ENCODE assay signal across 2 cellular contexts in the genomic region with DNA sequence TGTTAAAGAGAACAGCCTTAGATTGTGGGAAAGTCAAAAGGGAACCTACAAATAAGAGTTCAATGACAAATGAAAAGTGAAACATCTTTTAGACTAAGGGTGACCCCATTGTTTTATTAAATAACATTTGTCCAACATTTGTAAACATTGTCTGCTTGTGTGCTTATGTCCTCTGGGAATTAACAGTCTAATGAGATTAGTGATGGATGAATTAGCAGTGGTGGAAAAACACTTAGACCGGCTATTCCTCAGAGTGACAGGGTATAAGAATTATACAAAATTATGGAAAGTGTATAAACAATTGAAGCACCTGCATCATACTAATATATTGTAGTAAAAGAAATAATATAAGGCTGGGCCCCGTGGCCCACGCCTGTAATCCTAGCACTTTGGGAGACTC.
TF ChIP-seq lines count a peak whose summit lies in the region.

No MANE protein-coding gene starts in this region.

TF ChIP-seq in SK-N-SH, 30 proteins besides CTCF, POLR2A, EP300 and RAD21:
- TF ChIP-seq TEAD4 (IDR thresholded peaks at IDR 0.05; ENCODE audit: borderline replicate concordance, insufficient read depth) (no peak), USF1 (IDR thresholded peaks at IDR 0.05; ENCODE audit: borderline replicate concordance, low read depth) (no peak), GABPA (IDR thresholded peaks at IDR 0.05; ENCODE audit: low read depth) (no peak), CHD2 (IDR thresholded peaks at IDR 0.05; ENCODE audit: low read length, partially characterized antibody) (no peak), MEF2A (IDR thresholded peaks at IDR 0.05; ENCODE audit: borderline replicate concordance, low read depth) (no peak), POLR2AphosphoS5 (IDR thresholded peaks at IDR 0.05; ENCODE audit: low read depth, low read length) (no peak), IRF3 (IDR thresholded peaks at IDR 0.05; ENCODE audit: low read depth, low read length) (no peak), GATA2 (CRISPR knock-in tag; IDR thresholded peaks at IDR 0.05) (no peak), TAF1 (IDR thresholded peaks at IDR 0.05; ENCODE audit: borderline replicate concordance, low read depth, low read length) (no peak), NRF1 (IDR thresholded peaks at IDR 0.05; ENCODE audit: low read depth, low read length) (no peak), MXI1 (IDR thresholded peaks at IDR 0.05; ENCODE audit: low read depth, low read length) (no peak), FOXM1 (IDR thresholded peaks at IDR 0.05; ENCODE audit: low read depth) (no peak), TCF12 (IDR thresholded peaks at IDR 0.05) (no peak)
- TF ChIP-seq, protein P1, sequence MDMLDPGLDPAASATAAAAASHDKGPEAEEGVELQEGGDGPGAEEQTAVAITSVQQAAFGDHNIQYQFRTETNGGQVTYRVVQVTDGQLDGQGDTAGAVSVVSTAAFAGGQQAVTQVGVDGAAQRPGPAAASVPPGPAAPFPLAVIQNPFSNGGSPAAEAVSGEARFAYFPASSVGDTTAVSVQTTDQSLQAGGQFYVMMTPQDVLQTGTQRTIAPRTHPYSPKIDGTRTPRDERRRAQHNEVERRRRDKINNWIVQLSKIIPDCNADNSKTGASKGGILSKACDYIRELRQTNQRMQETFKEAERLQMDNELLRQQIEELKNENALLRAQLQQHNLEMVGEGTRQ (IDR thresholded peaks at IDR 0.05; ENCODE audit: borderline replicate concordance, low read depth, low read length) = no peak
- TF ChIP-seq, protein P2, sequence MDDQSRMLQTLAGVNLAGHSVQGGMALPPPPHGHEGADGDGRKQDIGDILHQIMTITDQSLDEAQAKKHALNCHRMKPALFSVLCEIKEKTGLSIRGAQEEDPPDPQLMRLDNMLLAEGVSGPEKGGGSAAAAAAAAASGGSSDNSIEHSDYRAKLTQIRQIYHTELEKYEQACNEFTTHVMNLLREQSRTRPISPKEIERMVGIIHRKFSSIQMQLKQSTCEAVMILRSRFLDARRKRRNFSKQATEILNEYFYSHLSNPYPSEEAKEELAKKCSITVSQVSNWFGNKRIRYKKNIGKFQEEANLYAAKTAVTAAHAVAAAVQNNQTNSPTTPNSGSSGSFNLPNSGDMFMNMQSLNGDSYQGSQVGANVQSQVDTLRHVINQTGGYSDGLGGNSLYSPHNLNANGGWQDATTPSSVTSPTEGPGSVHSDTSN (IDR thresholded peaks at IDR 0.05) = no peak
- TF ChIP-seq, protein P3, sequence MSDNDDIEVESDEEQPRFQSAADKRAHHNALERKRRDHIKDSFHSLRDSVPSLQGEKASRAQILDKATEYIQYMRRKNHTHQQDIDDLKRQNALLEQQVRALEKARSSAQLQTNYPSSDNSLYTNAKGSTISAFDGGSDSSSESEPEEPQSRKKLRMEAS (IDR thresholded peaks at IDR 0.05; ENCODE audit: low read depth) = no peak
- TF ChIP-seq, protein P4, sequence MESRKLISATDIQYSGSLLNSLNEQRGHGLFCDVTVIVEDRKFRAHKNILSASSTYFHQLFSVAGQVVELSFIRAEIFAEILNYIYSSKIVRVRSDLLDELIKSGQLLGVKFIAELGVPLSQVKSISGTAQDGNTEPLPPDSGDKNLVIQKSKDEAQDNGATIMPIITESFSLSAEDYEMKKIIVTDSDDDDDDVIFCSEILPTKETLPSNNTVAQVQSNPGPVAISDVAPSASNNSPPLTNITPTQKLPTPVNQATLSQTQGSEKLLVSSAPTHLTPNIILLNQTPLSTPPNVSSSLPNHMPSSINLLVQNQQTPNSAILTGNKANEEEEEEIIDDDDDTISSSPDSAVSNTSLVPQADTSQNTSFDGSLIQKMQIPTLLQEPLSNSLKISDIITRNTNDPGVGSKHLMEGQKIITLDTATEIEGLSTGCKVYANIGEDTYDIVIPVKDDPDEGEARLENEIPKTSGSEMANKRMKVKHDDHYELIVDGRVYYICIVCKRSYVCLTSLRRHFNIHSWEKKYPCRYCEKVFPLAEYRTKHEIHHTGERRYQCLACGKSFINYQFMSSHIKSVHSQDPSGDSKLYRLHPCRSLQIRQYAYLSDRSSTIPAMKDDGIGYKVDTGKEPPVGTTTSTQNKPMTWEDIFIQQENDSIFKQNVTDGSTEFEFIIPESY (IDR thresholded peaks at IDR 0.05; ENCODE audit: borderline replicate concordance, low read depth) = no peak

TF ChIP-seq in SK-N-SH treated with all-trans-retinoic acid at 6 μM for 48 hours, 23 proteins besides CTCF, POLR2A, EP300 and RAD21:
- TF ChIP-seq ZC3H10 (CRISPR knock-in tag; IDR thresholded peaks at IDR 0.05) = no peak
- no peak for TF ChIP-seq ZNF8 (CRISPR knock-in tag; IDR thresholded peaks at IDR 0.05)
- no peak for TF ChIP-seq ESRRG (CRISPR knock-in tag; IDR thresholded peaks at IDR 0.05)
- no peak for TF ChIP-seq ZNF565 (CRISPR knock-in tag; conservative IDR thresholded peaks at IDR 0.05; ENCODE audit: low read depth)
- TF ChIP-seq ZFP3 (CRISPR knock-in tag; IDR thresholded peaks at IDR 0.05) = no peak
- TF ChIP-seq ARNTL (CRISPR knock-in tag; IDR thresholded peaks at IDR 0.05; ENCODE audit: borderline replicate concordance, low read depth) = no peak
- no peak for TF ChIP-seq CSDC2 (CRISPR knock-in tag; IDR thresholded peaks at IDR 0.05)
- no peak for TF ChIP-seq BACH2 (CRISPR knock-in tag; IDR thresholded peaks at IDR 0.05; ENCODE audit: borderline replicate concordance)
- TF ChIP-seq SNAI2 (CRISPR knock-in tag; IDR thresholded peaks at IDR 0.05) = no peak
- no peak for TF ChIP-seq PATZ1 (CRISPR knock-in tag; IDR thresholded peaks at IDR 0.05; ENCODE audit: borderline replicate concordance)
- no peak for TF ChIP-seq PPARA (CRISPR knock-in tag; IDR thresholded peaks at IDR 0.05; ENCODE audit: borderline replicate concordance)
